Comparison of ENCODE assay signal across 13 cellular contexts in genomic region chr2:165815742-165816141, GRCh38. TPM values are rescaled to one million over a fixed set of nuclear protein-coding genes. Genes with fewer than 3 reads are reported as not detected.
DNase-seq lines count a peak whose midpoint lies in the region; ATAC-seq and TF ChIP-seq lines count a peak whose summit lies in the region.
"Had no signal": no experiment of that assay in that cellular context is flagged by ENCODE, and none has a peak within 500 bp of the region (broad histone marks: within the 10 kb centered on the region; RNA-seq: fewer than 3 reads in every experiment).

No MANE protein-coding gene starts in this region.

- H3K36me3 ChIP-seq in SU-DHL-6 (ENCODE audit: low read length) (no peaks in the 10 kb centered on the region), mesendoderm (ENCODE audit: control insufficient read depth, insufficient read depth, low read length) (no peaks in the 10 kb centered on the region)
- H3K36me3 ChIP-seq: pancreas, suprapubic skin had no signal

- no peaks in the 10 kb centered on the region for H3K27me3 ChIP-seq in SU-DHL-6 (ENCODE audit: low read length)
- H3K27me3 ChIP-seq in mesendoderm (ENCODE audit: insufficient read depth, low read length, poor library complexity), result no peaks in the 10 kb centered on the region
- H3K27me3 ChIP-seq: pancreas, suprapubic skin had no signal

- no peak overlapping the region for H2BK5ac ChIP-seq in mesendoderm (ENCODE audit: low read length)

- no peak overlapping the region for H3K18ac ChIP-seq in mesendoderm (ENCODE audit: low read length)

- H2AFZ ChIP-seq in SU-DHL-6 (ENCODE audit: low read depth, low read length, severe bottlenecking), result peak overlapping the region; percentile 94

- DNase-seq in mesendoderm, result no peak
- DNase-seq in NCI-H187 (lab: John Stamatoyannopoulos, UW), result no peak
- no peak for DNase-seq in DMS53 (lab: John Stamatoyannopoulos, UW)
- DNase-seq in activated naive CD4-positive, alpha-beta T cell treated with Interleukin-2 at 50 U/mL for 16 hours, result no peak
- DNase-seq: activated CD4-positive, alpha-beta T cell treated with anti-CD3 and anti-CD28 coated beads, Interleukin-2, amount 50 U/mL, for 4 hours; cortex of kidney; pancreas; stimulated activated CD4-positive, alpha-beta T cell treated with anti-CD3 and anti-CD28 coated beads, Interleukin-4, amount 100 ng/mL, for 1 hour had no signal

- peak overlapping the region; percentile 40; the same call in 1 of the 2 replicates for H3K9ac ChIP-seq in SU-DHL-6 (ENCODE audit: low read length)
- H3K9ac ChIP-seq in mesendoderm (ENCODE audit: low read length), result no peak overlapping the region

- peak overlapping the region; percentile 91 for H3K27ac ChIP-seq in SU-DHL-6 (ENCODE audit: low read depth, low read length)
- no peak overlapping the region for H3K27ac ChIP-seq in mesendoderm (ENCODE audit: low read depth, low read length)
- H3K27ac ChIP-seq: pancreas, suprapubic skin had no signal

- H3K4me2 ChIP-seq in SU-DHL-6 (ENCODE audit: low read depth, low read length, poor library complexity, severe bottlenecking), result peak overlapping the region; percentile 62
- H3K4me2 ChIP-seq in mesendoderm (ENCODE audit: low read length), result no peak overlapping the region

- H2BK120ac ChIP-seq in mesendoderm (ENCODE audit: low read depth, low read length), result no peak overlapping the region

- H4K20me1 ChIP-seq in SU-DHL-6 (ENCODE audit: low read depth, low read length), result no peaks in the 10 kb centered on the region

- H4K5ac ChIP-seq in mesendoderm (ENCODE audit: low read length), result no peak overlapping the region

- H3K79me1 ChIP-seq in mesendoderm (ENCODE audit: low read length), result no peaks in the 10 kb centered on the region

- H3K4me1 ChIP-seq in mesendoderm (ENCODE audit: control insufficient read depth, low read depth, low read length), result no peaks in the 10 kb centered on the region
- H3K4me1 ChIP-seq: suprapubic skin had no signal

- peaks cover 24% of the 10 kb centered on the region for H3F3A ChIP-seq in SU-DHL-6 (ENCODE audit: insufficient read depth)

- no peaks in the 10 kb centered on the region for H3K79me2 ChIP-seq in SU-DHL-6 (ENCODE audit: insufficient read depth, low read length)
- no peaks in the 10 kb centered on the region for H3K79me2 ChIP-seq in mesendoderm (ENCODE audit: control insufficient read depth, insufficient read depth, low read length)

- no peak overlapping the region for H2BK15ac ChIP-seq in mesendoderm (replicated peaks; ENCODE audit: low read depth)

- no peak for TF ChIP-seq CTCF in SU-DHL-6 (IDR thresholded peaks at IDR 0.05; ENCODE audit: insufficient read depth, low read length, poor library complexity, severe bottlenecking)

- no peaks in the 10 kb centered on the region for H3K9me2 ChIP-seq in SU-DHL-6 (replicated peaks; ENCODE audit: insufficient read depth, low read length)

- H3K9me3 ChIP-seq in SU-DHL-6 (ENCODE audit: insufficient read depth, low read length), result no peaks in the 10 kb centered on the region
- H3K9me3 ChIP-seq: pancreas, suprapubic skin had no signal

- no peak overlapping the region for H4K8ac ChIP-seq in mesendoderm (ENCODE audit: low read depth, low read length)

- H3K4ac ChIP-seq in mesendoderm (ENCODE audit: low read depth, low read length), result no peak overlapping the region

- no peak overlapping the region for H3K23ac ChIP-seq in mesendoderm (ENCODE audit: low read length)

- peak; percentile 67 for ATAC-seq in GM18868 (IDR thresholded peaks at IDR 0.05; ENCODE audit: unreplicated experiment)
- peak; percentile 73 for ATAC-seq in GM21576 (IDR thresholded peaks at IDR 0.05; ENCODE audit: unreplicated experiment)
- peak; percentile 74 for ATAC-seq in HG03280 (IDR thresholded peaks at IDR 0.05; ENCODE audit: unreplicated experiment)

- H3K4me3 ChIP-seq in SU-DHL-6 (ENCODE audit: insufficient read depth, low read length, poor library complexity, severe bottlenecking) (peak overlapping the region; percentile 38), mesendoderm (ENCODE audit: low read length) (no peak overlapping the region)
- H3K4me3 ChIP-seq: pancreas, suprapubic skin had no signal

- H3K56ac ChIP-seq in mesendoderm (ENCODE audit: low read length), result no peak overlapping the region

- H2AK5ac ChIP-seq in mesendoderm (ENCODE audit: low read length), result no peak overlapping the region

RNA-seq across cellular contexts. Expression of gene GALNT3, which starts 21.7 kb away (rescaled TPM):
- 5.9 TPM for polyA plus RNA-seq in mesendoderm (2013, experiment 1 of 2)
- 5.7 TPM for polyA plus RNA-seq in mesendoderm (2013, experiment 2 of 2)
